8 cellular contexts compared by ENCODE assay signal in the genomic region with DNA sequence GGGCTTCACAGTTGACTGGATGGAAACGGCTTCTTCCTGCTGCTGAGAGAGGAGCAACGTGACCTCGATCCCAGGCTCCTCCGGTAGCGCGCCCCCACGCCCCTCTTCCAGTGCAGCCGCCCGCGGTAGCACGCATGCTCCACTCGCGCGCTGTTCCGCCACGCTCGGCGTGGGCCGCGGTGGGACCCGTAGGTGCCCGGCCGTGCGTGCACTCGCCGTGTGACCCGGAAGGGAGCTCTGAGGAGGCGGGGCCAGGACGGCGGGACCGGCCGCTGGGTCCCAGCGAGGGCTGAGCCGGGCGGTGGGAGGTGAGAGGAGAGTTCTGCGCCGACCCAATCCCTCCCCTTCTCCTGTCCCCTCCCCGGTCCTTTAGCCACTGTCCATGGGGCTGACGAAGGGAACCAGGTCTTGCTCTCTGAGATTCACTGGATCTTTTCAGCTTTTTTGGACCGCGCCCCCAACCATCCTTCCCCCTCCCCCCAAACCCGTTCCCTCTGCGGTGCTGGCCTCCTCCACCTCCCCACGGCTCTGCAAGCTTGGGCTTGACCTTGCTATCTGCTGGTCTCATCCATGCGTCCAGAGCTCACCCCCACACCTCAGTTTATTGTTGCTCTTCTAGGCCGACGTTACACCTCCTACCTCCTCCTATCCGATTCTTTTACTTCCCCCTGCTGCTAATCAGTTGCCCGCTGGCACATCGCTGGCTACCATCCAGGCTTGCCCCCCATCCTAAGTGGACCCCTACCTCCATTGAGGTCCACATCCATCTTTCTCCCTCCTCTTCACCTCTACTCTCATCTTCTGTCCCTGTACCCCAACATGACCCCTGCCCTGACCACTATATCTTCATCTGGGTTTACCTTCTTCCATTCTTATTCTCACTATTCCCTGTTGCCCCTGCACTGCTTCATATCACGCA. TPM values are rescaled to one million over a fixed set of nuclear protein-coding genes. Genes with fewer than 3 reads are reported as not detected.
DNase-seq lines count a peak whose midpoint lies in the region; TF ChIP-seq lines count a peak whose summit lies in the region.

Gene CUL9 (plus strand): TSS at position 255 of the 919 bp plus-strand sequence. CDS start 2,115 bp downstream, outside the sequence.

- peak; percentile 70 for TF ChIP-seq CTCF in HEK293 (tag by site-specific recombination; IDR thresholded peaks at IDR 0.05)
- peak in 2 of 4 experiments; percentile 10 to 36 for TF ChIP-seq CTCF in uterus (IDR thresholded peaks at IDR 0.05)

- POLR2A ChIA-PET in HEK293 (lab: Yijun Ruan, JAX), result interaction anchor here (0.7 to 1.9 kb wide), 13 partner anchors 9 to 400 kb away, joined by 4 to 12 read pairs (median 6); partner anchors contain the start of genes BICRAL, CUL7, KLC4 and KLHDC3

- TF ChIP-seq POLR2A in GM10847 (IDR thresholded peaks at IDR 0.05; ENCODE audit: extremely low read depth, insufficient read length) (peak; percentile 86), uterus (IDR thresholded peaks at IDR 0.05) (peak in 1 of 2 donors; percentile 64)

- CTCF ChIA-PET in HEK293 (lab: Yijun Ruan, JAX), result interaction anchor here (0.6 to 1.4 kb wide), 5 partner anchors 10 to 214 kb away, joined by 3 to 5 read pairs (median 4); partner anchors contain the start of gene DNPH1

- DNase-seq in NCI-H1048 (lab: John Stamatoyannopoulos, UW) (peak; percentile 19), T-helper 22 cell (ENCODE audit: low read depth) (peak; percentile 70), astrocyte of the hippocampus (ENCODE audit: low read depth, low spot score) (peak; percentile 83), hepatic stellate cell (ENCODE audit: low spot score) (peak; percentile 84), renal cortical epithelial cell (ENCODE audit: low read depth) (peak; percentile 45), uterus (peak; percentile 76 to 84)

- H3K27ac ChIP-seq in HEK293 (ENCODE audit: extremely low read depth, low read depth, low read length), result peak within 1 kb of the TSS; percentile 59
- H3K27ac ChIP-seq in uterus, result peak within 1 kb of the TSS; percentile 64 to 77

- H3K4me1 ChIP-seq in HEK293 (ENCODE audit: control insufficient read depth, insufficient read depth, low read length) (peaks cover 3% of the 10 kb centered on the region; the same call in 1 of the 2 replicates), uterus (no peaks in the 10 kb centered on the region)

- peak within 1 kb of the TSS; percentile 64 for H3K4me3 ChIP-seq in HEK293 (ENCODE audit: low read depth, low read length)
- H3K4me3 ChIP-seq in uterus, result peak within 1 kb of the TSS; percentile 59 to 75

- H3K36me3 ChIP-seq in HEK293 (ENCODE audit: control insufficient read depth in 2 of 2, insufficient read depth in 1 of 2, low read length in 2 of 2) (peaks cover 8 to 54% of the 10 kb centered on the region in 2 experiments; a peak in 2 of 3 replicates), uterus (no peaks in the 10 kb centered on the region)

- H3K9me3 ChIP-seq in HEK293 (ENCODE audit: control insufficient read depth, insufficient read depth, low read depth, low read length), result no peaks in the 10 kb centered on the region
- no peaks in the 10 kb centered on the region for H3K9me3 ChIP-seq in uterus

- H3K27me3 ChIP-seq in uterus, result no peaks in the 10 kb centered on the region

- intact Hi-C loops in uterus (cut with DNase I; ENCODE audit: low total_unique reads), result no loop called here

TF ChIP-seq in HEK293, 187 proteins besides CTCF, POLR2A, EP300 and RAD21 (continues in another document):
- peak; percentile 68; the same call in 1 of the 2 replicates for TF ChIP-seq ZBTB20 (tag by site-specific recombination; IDR thresholded peaks at IDR 0.05)
- TF ChIP-seq BCL11A (tag by site-specific recombination; IDR thresholded peaks at IDR 0.05; ENCODE audit: low read depth), result peak; percentile 32; the same call in 1 of the 2 replicates
- TF ChIP-seq, protein P1, sequence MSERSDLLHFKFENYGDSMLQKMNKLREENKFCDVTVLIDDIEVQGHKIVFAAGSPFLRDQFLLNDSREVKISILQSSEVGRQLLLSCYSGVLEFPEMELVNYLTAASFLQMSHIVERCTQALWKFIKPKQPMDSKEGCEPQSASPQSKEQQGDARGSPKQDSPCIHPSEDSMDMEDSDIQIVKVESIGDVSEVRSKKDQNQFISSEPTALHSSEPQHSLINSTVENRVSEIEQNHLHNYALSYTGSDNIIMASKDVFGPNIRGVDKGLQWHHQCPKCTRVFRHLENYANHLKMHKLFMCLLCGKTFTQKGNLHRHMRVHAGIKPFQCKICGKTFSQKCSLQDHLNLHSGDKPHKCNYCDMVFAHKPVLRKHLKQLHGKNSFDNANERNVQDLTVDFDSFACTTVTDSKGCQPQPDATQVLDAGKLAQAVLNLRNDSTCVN (tag by site-specific recombination; optimal IDR thresholded peaks at IDR 0.05), result peak; percentile 98
- TF ChIP-seq ZNF549 (tag by site-specific recombination; IDR thresholded peaks at IDR 0.05), result no peak
- peak; percentile 79; the same call in 1 of the 2 replicates for TF ChIP-seq ZSCAN30 (tag by site-specific recombination; IDR thresholded peaks at IDR 0.05)
- TF ChIP-seq ZNF76 (tag by site-specific recombination; IDR thresholded peaks at IDR 0.05; ENCODE audit: borderline replicate concordance, low read depth), result peak; percentile 73
- no peak for TF ChIP-seq ZNF354C (tag by site-specific recombination; IDR thresholded peaks at IDR 0.05; ENCODE audit: borderline replicate concordance, low read depth)
- no peak for TF ChIP-seq ZFP3 (tag by site-specific recombination; IDR thresholded peaks at IDR 0.05; ENCODE audit: low read depth)
- TF ChIP-seq, protein P2, sequence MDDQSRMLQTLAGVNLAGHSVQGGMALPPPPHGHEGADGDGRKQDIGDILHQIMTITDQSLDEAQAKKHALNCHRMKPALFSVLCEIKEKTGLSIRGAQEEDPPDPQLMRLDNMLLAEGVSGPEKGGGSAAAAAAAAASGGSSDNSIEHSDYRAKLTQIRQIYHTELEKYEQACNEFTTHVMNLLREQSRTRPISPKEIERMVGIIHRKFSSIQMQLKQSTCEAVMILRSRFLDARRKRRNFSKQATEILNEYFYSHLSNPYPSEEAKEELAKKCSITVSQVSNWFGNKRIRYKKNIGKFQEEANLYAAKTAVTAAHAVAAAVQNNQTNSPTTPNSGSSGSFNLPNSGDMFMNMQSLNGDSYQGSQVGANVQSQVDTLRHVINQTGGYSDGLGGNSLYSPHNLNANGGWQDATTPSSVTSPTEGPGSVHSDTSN (CRISPR knock-in tag; IDR thresholded peaks at IDR 0.05), result peak; percentile 75; the same call in 1 of the 2 replicates
- no peak for TF ChIP-seq REST (tag by site-specific recombination; IDR thresholded peaks at IDR 0.05)
- peak; percentile 61 for TF ChIP-seq ZBTB17 (tag by site-specific recombination; IDR thresholded peaks at IDR 0.05)
- peak; percentile 46; the same call in 1 of the 2 replicates for TF ChIP-seq KLF17 (tag by site-specific recombination; IDR thresholded peaks at IDR 0.05)
- peak; percentile 32; the same call in 1 of the 2 replicates for TF ChIP-seq ZBTB21 (tag by site-specific recombination; IDR thresholded peaks at IDR 0.05)
- TF ChIP-seq ZNF239 (tag by site-specific recombination; IDR thresholded peaks at IDR 0.05), result no peak
- TF ChIP-seq ZNF398 (tag by site-specific recombination; IDR thresholded peaks at IDR 0.05), result peak; percentile 72

RNA-seq across cellular contexts. Expression of gene CUL9, which starts in this region (rescaled TPM):
- 20.3 and 43.4 TPM in 2 replicates for total RNA-seq in renal cortical epithelial cell
- 10 to 100 TPM; 31.0 to 52.6 (median 38.8) TPM for total RNA-seq in uterus

Comparison
In these comparisons a context has a peak if more than half of its experiments do, and no peak if none do; other contexts are left out.
1. Peak in every context shown above with its lines: DNase-seq, H3K4me3 ChIP-seq and H3K27ac ChIP-seq.
2. DNase-seq: peak in every context shown above with its lines; median percentile 84 in hepatic stellate cell; 83 in astrocyte of the hippocampus; 80 in uterus; 70 in T-helper 22 cell; 45 in renal cortical epithelial cell; 19 in NCI-H1048.